In genomic region chr16:29326164-29327125, GRCh38 we compare ENCODE assay signal across 6 cellular contexts.
DNase-seq lines count a peak whose midpoint lies in the region; ATAC-seq, FAIRE-seq and TF ChIP-seq lines count a peak whose summit lies in the region.
"Not testable (repeated sequence)": the region's sequence is repeated elsewhere in the genome, so short reads cannot be mapped to it uniquely, and the experiment has no call there.

No MANE protein-coding gene starts in this region.

- not testable (repeated sequence) for H3K9me3 ChIP-seq in IMR-90 (ENCODE audit: control insufficient read depth, insufficient read depth, low read length); endothelial cell of umbilical vein (replicated peaks; ENCODE audit: control insufficient read depth, insufficient read depth, low read length); heart right ventricle; right lobe of liver

- H3K4me3 ChIP-seq in IMR-90 (ENCODE audit: insufficient read depth, low read depth, low read length); endothelial cell of umbilical vein (replicated peaks in 1 of 3; ENCODE audit: insufficient read depth in 1 of 3, low read depth in 1 of 3, low read length in 3 of 3); heart right ventricle; right lobe of liver: not testable (repeated sequence)

- H2BK20ac ChIP-seq in IMR-90 (ENCODE audit: low read depth, low read length) = peak overlapping the region; percentile 99

- not testable (repeated sequence) for H3K79me1 ChIP-seq in IMR-90 (ENCODE audit: low read depth in 1 of 2, low read length in 2 of 2)

- not testable (repeated sequence) for H2AFZ ChIP-seq in IMR-90 (replicated peaks; ENCODE audit: low read length, poor library complexity); endothelial cell of umbilical vein (ENCODE audit: low read depth, low read length)

- peak overlapping the region; percentile 99 for H3K14ac ChIP-seq in IMR-90 (replicated peaks; ENCODE audit: low read depth, low read length)

- not testable (repeated sequence) for H3K27me3 Mint-ChIP-seq in neural crest cell (ENCODE audit: low read depth)

- not testable (repeated sequence) for H4K20me1 ChIP-seq in IMR-90 (ENCODE audit: insufficient read depth, low read length); endothelial cell of umbilical vein (replicated peaks; ENCODE audit: control insufficient read depth, extremely low read depth, insufficient read depth, low read length)

- H2BK120ac ChIP-seq in IMR-90 (ENCODE audit: low read depth, low read length) = peak overlapping the region; percentile 100

- not testable (repeated sequence) for TF ChIP-seq POLR2A in IMR-90 (IDR thresholded peaks at IDR 0.05; ENCODE audit: low read depth, low read length); endothelial cell of umbilical vein (IDR thresholded peaks at IDR 0.05; ENCODE audit: low read depth, low read length); right lobe of liver (IDR thresholded peaks at IDR 0.05)

- ATAC-seq in IMR-90 (ENCODE audit: low read depth) = not testable (repeated sequence)
- peak in 6 of 8 donors; percentile 20 to 79 (median 46) for ATAC-seq in heart right ventricle
- ATAC-seq in right lobe of liver = peak; percentile 28 to 59 (median 44)

- H3K56ac ChIP-seq in IMR-90 (ENCODE audit: extremely low read depth, insufficient read depth, low read length) = peak overlapping the region; percentile 95

- FAIRE-seq in endothelial cell of umbilical vein (lab: Jason Lieb, UNC) = peak; percentile 80

- not testable (repeated sequence) for BruUV-seq in IMR-90 (replicated peaks; lab: Mats Ljungman, UMichigan)
- TSS peak; percentile 9 for BruUV-seq in endothelial cell of umbilical vein (replicated peaks; lab: Mats Ljungman, UMichigan)

- POLR2A ChIA-PET in IMR-90 (lab: Charles Lee; ENCODE audit: unreplicated experiment); endothelial cell of umbilical vein (lab: Charles Lee): not testable (repeated sequence)

- peak overlapping the region; percentile 98 for H3K18ac ChIP-seq in IMR-90 (ENCODE audit: low read depth, low read length)

- CTCF ChIA-PET in IMR-90 (lab: Yijun Ruan, JAX); endothelial cell of umbilical vein (lab: Charles Lee): not testable (repeated sequence)

- not testable (repeated sequence) for H3K4me3 Mint-ChIP-seq in neural crest cell

- peak overlapping the region; percentile 100 for H4K5ac ChIP-seq in IMR-90 (ENCODE audit: low read depth, low read length)

- H2BK15ac ChIP-seq in IMR-90 (ENCODE audit: low read depth, low read length) = peak overlapping the region; percentile 83

- intact Hi-C loops in IMR-90 (cut with micrococcal nuclease); endothelial cell of umbilical vein (cut with micrococcal nuclease); heart right ventricle (cut with DNase I); right lobe of liver (cut with DNase I): not testable (repeated sequence)

- not testable (repeated sequence) for H3K4me2 ChIP-seq in IMR-90 (ENCODE audit: low read depth, low read length); endothelial cell of umbilical vein (ENCODE audit: insufficient read depth, low read length)

- not testable (repeated sequence) for H3K9me3 Mint-ChIP-seq in neural crest cell

- H2BK5ac ChIP-seq in IMR-90 (ENCODE audit: low read depth, low read length, poor library complexity, severe bottlenecking) = peak overlapping the region; percentile 98

- H3K79me2 ChIP-seq in endothelial cell of umbilical vein (ENCODE audit: control insufficient read depth, insufficient read depth, low read length) = not testable (repeated sequence)

- H3K4ac ChIP-seq in IMR-90 (ENCODE audit: low read depth, low read length) = peak overlapping the region; percentile 99

- not testable (repeated sequence) for TF ChIP-seq RAD21 in IMR-90 (IDR thresholded peaks at IDR 0.05; ENCODE audit: low read length)

- H3K9ac ChIP-seq in IMR-90 (ENCODE audit: low read depth, low read length) = peak overlapping the region; percentile 77
- not testable (repeated sequence) for H3K9ac ChIP-seq in endothelial cell of umbilical vein (replicated peaks; ENCODE audit: extremely low read depth, insufficient read depth, low read length)

- not testable (repeated sequence) for H3K36me3 Mint-ChIP-seq in neural crest cell (ENCODE audit: low read depth)

- peak overlapping the region; percentile 98 for H4K91ac ChIP-seq in IMR-90 (ENCODE audit: insufficient read depth, low read depth, low read length)

- H3K27ac Mint-ChIP-seq in neural crest cell (ENCODE audit: unreplicated experiment) = peak overlapping the region; percentile 27

- peak overlapping the region; percentile 92 for H2AK5ac ChIP-seq in IMR-90 (ENCODE audit: low read depth, low read length)

- H3K27ac ChIP-seq in IMR-90 (ENCODE audit: insufficient read depth, low read length) (peak overlapping the region; percentile 99), endothelial cell of umbilical vein (ENCODE audit: insufficient read depth, low read depth, low read length) (peak overlapping the region; percentile 74)
- H3K27ac ChIP-seq in heart right ventricle, right lobe of liver: not testable (repeated sequence)

- H3K4me1 ChIP-seq in IMR-90 (ENCODE audit: control insufficient read depth, insufficient read depth, low read length) (peaks cover 22% of the 10 kb centered on the region), endothelial cell of umbilical vein (ENCODE audit: control insufficient read depth, extremely low read depth, insufficient read depth, low read length) (peaks cover 23% of the 10 kb centered on the region)
- H3K4me1 ChIP-seq in heart right ventricle, right lobe of liver: not testable (repeated sequence)

- H3K4me1 Mint-ChIP-seq in neural crest cell = peaks cover 29% of the 10 kb centered on the region

- dilution Hi-C loops in IMR-90 (cut with HindIII; ENCODE audit: low sequenced_read_pairs, unreplicated experiment); endothelial cell of umbilical vein (cut with MboI; ENCODE audit: extremely low pct_ligation_motif_present, low sequenced_read_pairs): not testable (repeated sequence)

- DNase-seq in IMR-90; heart right ventricle; right lobe of liver; neural crest cell (ENCODE audit: low read depth, low spot score): not testable (repeated sequence)
- DNase-seq in RPMI8226 (peak; percentile 81), endothelial cell of umbilical vein (ENCODE audit: low read depth, low spot score) (peak; percentile 64)

- in situ Hi-C loops in IMR-90 (cut with MboI; ENCODE audit: low sequenced_read_pairs) = not testable (repeated sequence)

- peaks cover 15% of the 10 kb centered on the region for H3K9me1 ChIP-seq in IMR-90 (ENCODE audit: insufficient read depth, low read length)
- not testable (repeated sequence) for H3K9me1 ChIP-seq in endothelial cell of umbilical vein (replicated peaks; ENCODE audit: control insufficient read depth, extremely low read depth, insufficient read depth, low read length)

- TF ChIP-seq CTCF in IMR-90 (conservative IDR thresholded peaks at IDR 0.05; ENCODE audit: low read depth, low read length); endothelial cell of umbilical vein (IDR thresholded peaks at IDR 0.05; ENCODE audit: extremely low read depth in 1 of 2, insufficient read depth in 1 of 2, low read depth in 1 of 2, low read length in 2 of 2); heart right ventricle (IDR thresholded peaks at IDR 0.05); right lobe of liver (IDR thresholded peaks at IDR 0.05); neural crest cell (conservative IDR thresholded peaks at IDR 0.05): not testable (repeated sequence)

- H2AK9ac ChIP-seq in IMR-90 (replicated peaks; ENCODE audit: low read depth, low read length, poor library complexity) = not testable (repeated sequence)

- H3K27me3 ChIP-seq in IMR-90 (ENCODE audit: control insufficient read depth, insufficient read depth, low read length); endothelial cell of umbilical vein (ENCODE audit: control insufficient read depth in 2 of 2, insufficient read depth in 2 of 2, low read length in 2 of 2); heart right ventricle; right lobe of liver: not testable (repeated sequence)

- peak overlapping the region; percentile 96 to 97 for H4K8ac ChIP-seq in IMR-90 (ENCODE audit: low read depth in 2 of 2, low read length in 2 of 2)

- not testable (repeated sequence) for H3K36me3 ChIP-seq in IMR-90 (ENCODE audit: control insufficient read depth, insufficient read depth, low read length); endothelial cell of umbilical vein (ENCODE audit: control insufficient read depth in 2 of 2, extremely low read depth in 1 of 2, insufficient read depth in 2 of 2, low read length in 2 of 2); right lobe of liver
- H3K36me3 ChIP-seq in heart right ventricle = peaks cover 0 to 24% (median 0%) of the 10 kb centered on the region in 9 donors

- H3K23ac ChIP-seq in IMR-90 (ENCODE audit: low read depth, low read length) = peak overlapping the region; percentile 99

- WGBS in IMR-90 (ENCODE audit: extremely low coverage in 2 of 2, insufficient read length in 1 of 2), 2 experiments = no CpG with 5 or more reads among the region's 34 CpGs
- WGBS in heart right ventricle, 2 donors = 78 to 80% methylated on average over 26 to 32 of the region's 34 CpGs
- WGBS in right lobe of liver (ENCODE audit: insufficient coverage, low coverage, low lambda C conversion rate, missing lambda C conversion rate) = 59% methylated on average over 5 of the region's 34 CpGs
